10 cellular contexts compared by ENCODE assay signal in the genomic region with DNA sequence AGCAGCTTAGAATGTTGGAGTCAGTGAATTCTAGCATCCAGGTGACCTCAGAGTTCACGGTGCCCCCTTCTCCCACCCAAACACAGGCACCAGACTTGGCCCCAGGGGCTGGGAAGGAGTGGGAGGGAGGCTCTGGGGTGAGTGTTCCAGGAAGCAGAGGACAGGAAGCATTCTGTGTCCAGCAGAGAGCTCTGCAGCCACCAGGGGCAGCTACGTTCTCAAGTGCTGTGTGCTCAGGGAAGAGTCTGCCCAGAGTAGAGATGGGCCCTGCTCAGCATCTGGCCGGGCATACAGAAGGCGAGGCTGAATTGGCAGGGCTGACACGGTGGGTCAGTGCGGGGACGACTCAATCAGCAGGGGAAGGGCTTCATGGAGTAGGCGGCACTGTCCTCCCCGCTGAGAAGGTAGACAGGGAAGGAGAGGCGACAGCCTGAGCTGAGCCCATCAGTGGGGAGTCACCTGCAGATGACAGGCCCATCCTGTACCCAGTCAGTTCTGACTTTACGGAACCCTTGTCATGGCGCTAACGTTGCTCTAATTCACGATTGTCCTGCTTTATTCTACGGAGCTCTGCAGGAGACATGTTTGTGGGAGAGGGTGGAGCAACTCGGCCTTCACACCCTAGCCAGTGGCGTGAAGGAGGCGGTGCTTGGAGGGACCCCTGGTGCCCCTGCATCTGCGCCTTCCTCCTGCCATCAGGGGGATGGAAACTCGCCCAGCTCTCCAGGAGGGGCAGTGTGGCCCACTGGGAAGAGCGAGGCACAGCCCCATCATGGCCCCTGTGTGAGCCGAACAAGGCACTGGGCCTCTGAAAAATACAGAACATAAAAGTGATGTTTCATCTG.
A peak's percentile ranks its signal among the peaks of the same experiment; 100 is the strongest.
DNase-seq lines count a peak whose midpoint lies in the region; ATAC-seq, FAIRE-seq and TF ChIP-seq lines count a peak whose summit lies in the region.
"Had no signal": no experiment of that assay in that cellular context is flagged by ENCODE, and none has a peak within 500 bp of the region (broad histone marks: within the 10 kb centered on the region; RNA-seq: fewer than 3 reads in every experiment).

No MANE protein-coding gene starts in this region.

- H3K27ac ChIP-seq in HCT116 (ENCODE audit: low read depth, low read length) (no peak overlapping the region), VCaP (no peak overlapping the region), iPS DF 6.9 (ENCODE audit: low read length) (no peak overlapping the region)

- no peaks in the 10 kb centered on the region for H3K9me2 ChIP-seq in HCT116 (ENCODE audit: insufficient read depth)

- H3K4me3 ChIP-seq in AG04449 (ENCODE audit: low read depth, low read length): no peak overlapping the region
- no peak overlapping the region for H3K4me3 ChIP-seq in HCT116 (replicated peaks in 1 of 2; ENCODE audit: low read depth in 1 of 2, low read length in 2 of 2)
- H3K4me3 ChIP-seq in iPS DF 6.9 (ENCODE audit: low read length): no peak overlapping the region

- CTCF ChIA-PET in AG04449 (lab: Yijun Ruan, JAX) (interaction anchor here (0.6 to 2.1 kb wide), 10 partner anchors 9 to 144 kb away, joined by 3 to 8 read pairs (median 4); no protein-coding TSS in a partner anchor), HCT116 (lab: Charles Lee) (interaction anchor here (1.5 kb wide), 1 partner anchor 106 kb away, joined by 3 read pairs; no protein-coding TSS in a partner anchor)
- CTCF ChIA-PET in activated naive CD4-positive, alpha-beta T cell treated with anti-CD3 and anti-CD28 coated beads, Interleukin-2, amount 10 ng/mL, durations not matched to agents 7 days and 5 days (lab: Charles Lee): no interaction called here

- no peaks in the 10 kb centered on the region for H3K4me1 ChIP-seq in HCT116 (ENCODE audit: control insufficient read depth in 1 of 2, insufficient read depth in 2 of 2, low read length in 2 of 2)
- H3K4me1 ChIP-seq in iPS DF 6.9 (ENCODE audit: control insufficient read depth, insufficient read depth, low read length): peaks cover 4% of the 10 kb centered on the region; the same call in 1 of the 2 replicates

- no peak overlapping the region for H3K9ac ChIP-seq in HCT116 (ENCODE audit: low read length)

- no peaks in the 10 kb centered on the region for H4K20me1 ChIP-seq in HCT116 (ENCODE audit: insufficient read depth)

- no peak for TF ChIP-seq POLR2A in HCT116 (IDR thresholded peaks at IDR 0.05; ENCODE audit: borderline replicate concordance, extremely low read depth, insufficient read depth, insufficient read length)

- no peak overlapping the region for H3K4me3 Mint-ChIP-seq in activated naive CD4-positive, alpha-beta T cell treated with anti-CD3 and anti-CD28 coated beads, Interleukin-2, amount 10 ng/mL, durations not matched to agents 7 days and 5 days

- no peaks in the 10 kb centered on the region for H3K9me3 Mint-ChIP-seq in activated naive CD4-positive, alpha-beta T cell treated with anti-CD3 and anti-CD28 coated beads, Interleukin-2, amount 10 ng/mL, durations not matched to agents 7 days and 5 days

- WGBS in iPS DF 6.9 (ENCODE audit: insufficient coverage, insufficient read length): no CpG with 5 or more reads among the region's 22 CpGs

- no peaks in the 10 kb centered on the region for H3K36me3 Mint-ChIP-seq in activated naive CD4-positive, alpha-beta T cell treated with anti-CD3 and anti-CD28 coated beads, Interleukin-2, amount 10 ng/mL, durations not matched to agents 7 days and 5 days

- peak; percentile 96 for ATAC-seq in HCT116
- ATAC-seq in GM18861 (IDR thresholded peaks at IDR 0.05; ENCODE audit: unreplicated experiment): no peak

- H3K27me3 Mint-ChIP-seq in activated naive CD4-positive, alpha-beta T cell treated with anti-CD3 and anti-CD28 coated beads, Interleukin-2, amount 10 ng/mL, durations not matched to agents 7 days and 5 days: no peaks in the 10 kb centered on the region

- RAD21 ChIA-PET in HCT116 (lab: Charles Lee; ENCODE audit: low non-redundant PET in 1 of 2, low total read pairs in 2 of 2, uncharacterized antibody in 2 of 2, unreplicated experiment in 2 of 2): interaction anchor here in 1 of 2 experiments (0.6 kb wide), 1 partner anchor 77 kb away, joined by 3 read pairs; no protein-coding TSS in a partner anchor

- H3K4me1 Mint-ChIP-seq in activated naive CD4-positive, alpha-beta T cell treated with anti-CD3 and anti-CD28 coated beads, Interleukin-2, amount 10 ng/mL, durations not matched to agents 7 days and 5 days: no peaks in the 10 kb centered on the region

- H3K36me3 ChIP-seq in HCT116 (ENCODE audit: control insufficient read depth in 1 of 2, insufficient read depth in 2 of 2, low read length in 2 of 2) (no peaks in the 10 kb centered on the region), iPS DF 6.9 (ENCODE audit: control insufficient read depth, insufficient read depth, low read length) (no peaks in the 10 kb centered on the region)

- FAIRE-seq in frontal cortex (lab: Jason Lieb, UNC): no peak
- FAIRE-seq: kidney had no signal

- TF ChIP-seq CTCF in AG04449 (IDR thresholded peaks at IDR 0.05; ENCODE audit: insufficient read depth, low read length, missing control alignments) (peak; percentile 54), HCT116 (IDR thresholded peaks at IDR 0.05 in 2 of 3, conservative IDR thresholded peaks at IDR 0.05 in 1 of 3; ENCODE audit: borderline replicate concordance in 1 of 3, insufficient read depth in 1 of 3, low read depth in 2 of 3, low read length in 2 of 3) (peak in 2 of 3 experiments; percentile 44 to 50; a peak in 3 of 6 replicates), VCaP (conservative IDR thresholded peaks at IDR 0.05) (peak; percentile 67), GM10266 (IDR thresholded peaks at IDR 0.05; ENCODE audit: control insufficient read depth, insufficient read depth, low read depth, missing control alignments) (no peak)

- no TSS peak for BruUV-seq in HCT116 (replicated peaks; lab: Mats Ljungman, UMichigan)

- H3K27ac Mint-ChIP-seq in activated naive CD4-positive, alpha-beta T cell treated with anti-CD3 and anti-CD28 coated beads, Interleukin-2, amount 10 ng/mL, durations not matched to agents 7 days and 5 days: no peak overlapping the region

- DNase-seq in AG04449 (ENCODE audit: low read depth, low spot score) (no peak), HCT116 (ENCODE audit: low read depth, low spot score) (peak; percentile 18), iPS DF 6.9 (ENCODE audit: low read depth, low spot score) (peak; percentile 31), frontal cortex (ENCODE audit: low spot score in 2 of 2) (no peak), GM10266 (ENCODE audit: extremely low spot score) (no peak)
- DNase-seq in activated naive CD4-positive, alpha-beta T cell treated with anti-CD3 and anti-CD28 coated beads, Interleukin-2, amount 10 ng/mL, durations not matched to agents 7 days and 5 days: no peak
- DNase-seq: KBM-7, kidney had no signal

- H2AFZ ChIP-seq in HCT116 (ENCODE audit: low read depth, low read length, poor library complexity, severe bottlenecking): no peak overlapping the region

- no peaks in the 10 kb centered on the region for H3K79me2 ChIP-seq in HCT116 (ENCODE audit: insufficient read depth, low read length)

- H3K4me2 ChIP-seq in HCT116 (ENCODE audit: low read length): no peak overlapping the region

- peak; percentile 40 for TF ChIP-seq RAD21 in HCT116 (IDR thresholded peaks at IDR 0.05; ENCODE audit: low read depth)

- intact Hi-C loops in HCT116 (cut with micrococcal nuclease): no loop called here

- H3K9me3 ChIP-seq in HCT116 (ENCODE audit: control insufficient read depth in 1 of 2, insufficient read depth in 1 of 2, low read depth in 1 of 2, low read length in 2 of 2) (no peaks in the 10 kb centered on the region), iPS DF 6.9 (ENCODE audit: control insufficient read depth, insufficient read depth, low read length) (no peaks in the 10 kb centered on the region)

- no peaks in the 10 kb centered on the region for H3K27me3 ChIP-seq in HCT116 (ENCODE audit: insufficient read depth, low read length)
- H3K27me3 ChIP-seq in iPS DF 6.9 (ENCODE audit: control insufficient read depth, insufficient read depth, low read length): no peaks in the 10 kb centered on the region

- POLR2A ChIA-PET in AG04449 (lab: Yijun Ruan, JAX) (no interaction called here), HCT116 (lab: Charles Lee) (no interaction called here)

TF ChIP-seq in HCT116, 20 proteins besides CTCF, POLR2A, EP300 and RAD21 (continues in another document):
- TF ChIP-seq TCF7L2 (IDR thresholded peaks at IDR 0.05; ENCODE audit: borderline replicate concordance, extremely low read depth, insufficient read depth, insufficient read length): no peak
- TF ChIP-seq, protein P1, sequence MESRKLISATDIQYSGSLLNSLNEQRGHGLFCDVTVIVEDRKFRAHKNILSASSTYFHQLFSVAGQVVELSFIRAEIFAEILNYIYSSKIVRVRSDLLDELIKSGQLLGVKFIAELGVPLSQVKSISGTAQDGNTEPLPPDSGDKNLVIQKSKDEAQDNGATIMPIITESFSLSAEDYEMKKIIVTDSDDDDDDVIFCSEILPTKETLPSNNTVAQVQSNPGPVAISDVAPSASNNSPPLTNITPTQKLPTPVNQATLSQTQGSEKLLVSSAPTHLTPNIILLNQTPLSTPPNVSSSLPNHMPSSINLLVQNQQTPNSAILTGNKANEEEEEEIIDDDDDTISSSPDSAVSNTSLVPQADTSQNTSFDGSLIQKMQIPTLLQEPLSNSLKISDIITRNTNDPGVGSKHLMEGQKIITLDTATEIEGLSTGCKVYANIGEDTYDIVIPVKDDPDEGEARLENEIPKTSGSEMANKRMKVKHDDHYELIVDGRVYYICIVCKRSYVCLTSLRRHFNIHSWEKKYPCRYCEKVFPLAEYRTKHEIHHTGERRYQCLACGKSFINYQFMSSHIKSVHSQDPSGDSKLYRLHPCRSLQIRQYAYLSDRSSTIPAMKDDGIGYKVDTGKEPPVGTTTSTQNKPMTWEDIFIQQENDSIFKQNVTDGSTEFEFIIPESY (IDR thresholded peaks at IDR 0.05; ENCODE audit: extremely low read depth, insufficient replicate concordance, low read length): no peak
- TF ChIP-seq, protein P2, sequence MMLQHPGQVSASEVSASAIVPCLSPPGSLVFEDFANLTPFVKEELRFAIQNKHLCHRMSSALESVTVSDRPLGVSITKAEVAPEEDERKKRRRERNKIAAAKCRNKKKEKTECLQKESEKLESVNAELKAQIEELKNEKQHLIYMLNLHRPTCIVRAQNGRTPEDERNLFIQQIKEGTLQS (IDR thresholded peaks at IDR 0.05): no peak

Comparison
In these comparisons a context has a peak if more than half of its experiments do, and no peak if none do; other contexts are left out.
1. DNase-seq: peak in HCT116 (single experiment) and iPS DF 6.9 (single experiment); none in AG04449 (single experiment), frontal cortex (0 of 2), GM10266 (single experiment) and activated naive CD4-positive, alpha-beta T cell treated with anti-CD3 and anti-CD28 coated beads, Interleukin-2, amount 10 ng/mL, durations not matched to agents 7 days and 5 days (single experiment).